8 cellular contexts compared by ENCODE assay signal in the genomic region with DNA sequence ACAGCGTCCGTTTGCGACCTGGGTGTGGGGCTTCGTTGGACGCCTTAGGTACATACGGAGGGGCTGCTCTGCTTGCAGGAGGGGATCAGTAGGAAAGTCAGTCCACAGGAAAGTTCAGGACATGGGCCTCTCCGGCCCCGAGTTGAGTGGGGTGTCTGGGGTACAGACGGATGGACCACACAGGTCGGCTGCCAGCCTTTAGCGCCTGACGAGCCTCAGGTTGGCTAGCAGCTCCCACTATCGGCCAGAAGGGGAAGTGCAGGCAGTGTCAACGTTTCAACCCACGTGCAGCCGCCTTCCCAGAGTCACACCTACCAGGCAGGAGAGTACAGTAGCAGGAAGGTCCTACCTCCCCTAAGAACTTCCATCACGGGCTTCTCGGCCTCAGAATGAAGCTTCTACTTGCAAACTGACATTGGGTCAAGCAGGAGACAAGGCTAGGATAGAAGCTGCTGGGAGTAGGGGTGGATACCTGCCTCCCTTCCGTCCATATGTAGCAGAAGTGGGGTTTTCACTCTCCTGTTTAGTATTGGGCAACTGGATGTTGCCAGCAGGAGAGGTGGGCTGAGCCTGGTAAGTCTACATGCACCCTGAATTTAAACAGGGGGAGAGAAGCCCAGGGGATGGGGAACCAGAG. TPM values are rescaled to one million over a fixed set of nuclear protein-coding genes. Genes with fewer than 3 reads are reported as not detected.
DNase-seq lines count a peak whose midpoint lies in the region; ATAC-seq and TF ChIP-seq lines count a peak whose summit lies in the region.

No MANE protein-coding gene starts in this region.

- peak overlapping the region; percentile 69; the same call in 1 of the 2 replicates for H3K4me2 ChIP-seq in IMR-90 (ENCODE audit: low read depth, low read length)

- H3K4me3 Mint-ChIP-seq in CD8-positive, alpha-beta T cell = peak overlapping the region; percentile 52
- peak overlapping the region; percentile 51 for H3K4me3 Mint-ChIP-seq in activated naive CD4-positive, alpha-beta T cell treated with anti-CD3 and anti-CD28 coated beads, Interleukin-2, amount 50 U/mL, for 24 hours

- no peak overlapping the region for H3K23ac ChIP-seq in IMR-90 (ENCODE audit: low read depth, low read length)

- peak; percentile 85 for TF ChIP-seq RAD21 in IMR-90 (IDR thresholded peaks at IDR 0.05; ENCODE audit: low read length)

- H4K5ac ChIP-seq in IMR-90 (ENCODE audit: low read depth, low read length) = no peak overlapping the region

- H3K27me3 Mint-ChIP-seq in CD8-positive, alpha-beta T cell (ENCODE audit: low read depth) = peaks cover 9% of the 10 kb centered on the region
- peaks cover 14% of the 10 kb centered on the region for H3K27me3 Mint-ChIP-seq in activated naive CD4-positive, alpha-beta T cell treated with anti-CD3 and anti-CD28 coated beads, Interleukin-2, amount 50 U/mL, for 24 hours

- no peak overlapping the region for H2BK20ac ChIP-seq in IMR-90 (ENCODE audit: low read depth, low read length)

- TF ChIP-seq CTCF in CD8-positive, alpha-beta T cell (IDR thresholded peaks at IDR 0.05) = peak; percentile 96
- TF ChIP-seq CTCF in IMR-90 (conservative IDR thresholded peaks at IDR 0.05; ENCODE audit: low read depth, low read length) (peak; percentile 93), retinal pigment epithelial cell (conservative IDR thresholded peaks at IDR 0.05; ENCODE audit: low read depth, low read length) (peak; percentile 100)

- POLR2A ChIA-PET in CD8-positive, alpha-beta T cell (lab: Charles Lee) = interaction anchor here (0.6 to 1.5 kb wide), 2 partner anchors 129 to 155 kb away, joined by 4 to 6 read pairs; a partner anchor contains a TSS
- POLR2A ChIA-PET in IMR-90 (lab: Charles Lee; ENCODE audit: unreplicated experiment) = no interaction called here

- in situ Hi-C loops in IMR-90 (cut with MboI; ENCODE audit: low sequenced_read_pairs) = no loop called here

- H3K9me3 ChIP-seq in CD8-positive, alpha-beta T cell (ENCODE audit: low read length) = no peaks in the 10 kb centered on the region
- no peaks in the 10 kb centered on the region for H3K9me3 ChIP-seq in IMR-90 (ENCODE audit: control insufficient read depth, insufficient read depth, low read length)

- CTCF ChIA-PET in CD8-positive, alpha-beta T cell (lab: Charles Lee) = interaction anchor here (0.6 to 4.6 kb wide), 27 partner anchors 9 to 671 kb away, joined by 3 to 82 read pairs (median 3); a partner anchor contains a TSS
- CTCF ChIA-PET in IMR-90 (lab: Yijun Ruan, JAX) = interaction anchor here (0.5 to 3.3 kb wide), 11 partner anchors 10 to 362 kb away, joined by 3 to 32 read pairs (median 4); no protein-coding TSS in a partner anchor

- H3K36me3 Mint-ChIP-seq in CD8-positive, alpha-beta T cell = no peaks in the 10 kb centered on the region
- no peaks in the 10 kb centered on the region for H3K36me3 Mint-ChIP-seq in activated naive CD4-positive, alpha-beta T cell treated with anti-CD3 and anti-CD28 coated beads, Interleukin-2, amount 50 U/mL, for 24 hours

- H2BK5ac ChIP-seq in IMR-90 (ENCODE audit: low read depth, low read length, poor library complexity, severe bottlenecking) = no peak overlapping the region

- no peak overlapping the region for H4K91ac ChIP-seq in IMR-90 (ENCODE audit: insufficient read depth, low read depth, low read length)

- H3K56ac ChIP-seq in IMR-90 (ENCODE audit: extremely low read depth, insufficient read depth, low read length) = no peak overlapping the region

- no peak overlapping the region for H3K4me3 ChIP-seq in CD8-positive, alpha-beta T cell (ENCODE audit: low read depth, low read length)
- no peak overlapping the region for H3K4me3 ChIP-seq in IMR-90 (ENCODE audit: insufficient read depth, low read depth, low read length)
- peak overlapping the region; percentile 14 for H3K4me3 ChIP-seq in retinal pigment epithelial cell (ENCODE audit: low read length)

- no peak overlapping the region for H3K27ac ChIP-seq in CD8-positive, alpha-beta T cell (ENCODE audit: low read depth, low read length)
- H3K27ac ChIP-seq in IMR-90 (ENCODE audit: insufficient read depth, low read length) = no peak overlapping the region

- dilution Hi-C loops in IMR-90 (cut with HindIII; ENCODE audit: low sequenced_read_pairs, unreplicated experiment) = no loop called here

- H2AK5ac ChIP-seq in IMR-90 (ENCODE audit: low read depth, low read length) = no peak overlapping the region

- no peak overlapping the region for H4K8ac ChIP-seq in IMR-90 (ENCODE audit: low read depth in 2 of 2, low read length in 2 of 2)

- no peak overlapping the region for H2BK15ac ChIP-seq in IMR-90 (ENCODE audit: low read depth, low read length)

- H2AFZ ChIP-seq in IMR-90 (replicated peaks; ENCODE audit: low read length, poor library complexity) = peak overlapping the region; percentile 81

- peaks cover 13% of the 10 kb centered on the region for H3K4me1 Mint-ChIP-seq in CD8-positive, alpha-beta T cell (ENCODE audit: low read depth)
- peaks cover 11% of the 10 kb centered on the region for H3K4me1 Mint-ChIP-seq in activated naive CD4-positive, alpha-beta T cell treated with anti-CD3 and anti-CD28 coated beads, Interleukin-2, amount 50 U/mL, for 24 hours

- WGBS in IMR-90 (ENCODE audit: extremely low coverage in 2 of 2, insufficient read length in 1 of 2), 2 experiments = 0% methylated on average over 6 of the region's 19 CpGs; no CpG with 5 or more reads in 1 of the 2 experiments

- H3K4ac ChIP-seq in IMR-90 (ENCODE audit: low read depth, low read length) = no peak overlapping the region

- no peak overlapping the region for H3K27ac Mint-ChIP-seq in CD8-positive, alpha-beta T cell
- no peak overlapping the region for H3K27ac Mint-ChIP-seq in activated naive CD4-positive, alpha-beta T cell treated with anti-CD3 and anti-CD28 coated beads, Interleukin-2, amount 50 U/mL, for 24 hours

- H3K9me3 Mint-ChIP-seq in CD8-positive, alpha-beta T cell = no peaks in the 10 kb centered on the region
- no peaks in the 10 kb centered on the region for H3K9me3 Mint-ChIP-seq in activated naive CD4-positive, alpha-beta T cell treated with anti-CD3 and anti-CD28 coated beads, Interleukin-2, amount 50 U/mL, for 24 hours

- no peak for TF ChIP-seq POLR2A in IMR-90 (IDR thresholded peaks at IDR 0.05; ENCODE audit: low read depth, low read length)

- no peaks in the 10 kb centered on the region; the same call in 1 of the 2 replicates for H3K9me1 ChIP-seq in IMR-90 (ENCODE audit: insufficient read depth, low read length)

- no peaks in the 10 kb centered on the region for H3K36me3 ChIP-seq in CD8-positive, alpha-beta T cell (ENCODE audit: insufficient read depth, low read length)
- no peaks in the 10 kb centered on the region for H3K36me3 ChIP-seq in IMR-90 (ENCODE audit: control insufficient read depth, insufficient read depth, low read length)

- DNase-seq in CD8-positive, alpha-beta T cell = peak; percentile 49 to 81 (median 62)
- DNase-seq in IMR-90 = peak; percentile 52
- DNase-seq in SK-N-DZ (ENCODE audit: low spot score) = peak; percentile 68
- peak; percentile 80 for DNase-seq in left ventricle myocardium superior
- DNase-seq in retinal pigment epithelial cell (ENCODE audit: low read depth) = no peak
- DNase-seq in NCI-H1436 (lab: John Stamatoyannopoulos, UW) = no peak

- intact Hi-C loops in CD8-positive, alpha-beta T cell (cut with DNase I, micrococcal nuclease) = loop anchor here (1.0 to 10.0 kb wide), 7 partner anchors 130 to 679 kb away; a partner anchor contains a TSS
- intact Hi-C loops in IMR-90 (cut with micrococcal nuclease) (loop anchor here (1.0 to 10.0 kb wide), 2 partner anchors 130 to 296 kb away; no protein-coding TSS in a partner anchor), left ventricle myocardium superior (cut with micrococcal nuclease) (loop anchor here (10.0 kb wide), 2 partner anchors 126 to 156 kb away; a partner anchor contains a TSS)

- no peak overlapping the region for H3K9ac ChIP-seq in IMR-90 (ENCODE audit: low read depth, low read length)

- peak overlapping the region; percentile 44 for H2AK9ac ChIP-seq in IMR-90 (replicated peaks; ENCODE audit: low read depth, low read length, poor library complexity)

- peak; percentile 74 for ATAC-seq in CD8-positive, alpha-beta T cell
- peak; percentile 71 for ATAC-seq in GM19467 (IDR thresholded peaks at IDR 0.05; ENCODE audit: unreplicated experiment)
- peak; percentile 59 for ATAC-seq in IMR-90 (ENCODE audit: low read depth)
- ATAC-seq in left ventricle myocardium superior = peak; percentile 46

- no peak overlapping the region for H3K14ac ChIP-seq in IMR-90 (replicated peaks; ENCODE audit: low read depth, low read length)

- BruUV-seq in IMR-90 (replicated peaks; lab: Mats Ljungman, UMichigan) = no TSS peak

- H3K27me3 ChIP-seq in CD8-positive, alpha-beta T cell (ENCODE audit: insufficient read depth, low read length) = peaks cover 7% of the 10 kb centered on the region
- H3K27me3 ChIP-seq in IMR-90 (ENCODE audit: control insufficient read depth, insufficient read depth, low read length) = peaks cover 11% of the 10 kb centered on the region

- peaks cover 0 to 11% of the 10 kb centered on the region in 2 experiments; a peak in 2 of 4 replicates for H3K79me1 ChIP-seq in IMR-90 (ENCODE audit: low read depth in 1 of 2, low read length in 2 of 2)

- H3K18ac ChIP-seq in IMR-90 (ENCODE audit: low read depth, low read length) = no peak overlapping the region

- peaks cover 21% of the 10 kb centered on the region for H3K4me1 ChIP-seq in CD8-positive, alpha-beta T cell (ENCODE audit: insufficient read depth, low read length)
- H3K4me1 ChIP-seq in IMR-90 (ENCODE audit: control insufficient read depth, insufficient read depth, low read length) = peaks cover 3% of the 10 kb centered on the region

- no peaks in the 10 kb centered on the region for H4K20me1 ChIP-seq in IMR-90 (ENCODE audit: insufficient read depth, low read length)

- H2BK120ac ChIP-seq in IMR-90 (ENCODE audit: low read depth, low read length) = no peak overlapping the region

TF ChIP-seq in IMR-90, 13 proteins besides CTCF, POLR2A, EP300 and RAD21 (continues in another document):
- TF ChIP-seq RCOR1 (IDR thresholded peaks at IDR 0.05; ENCODE audit: insufficient replicate concordance, low read length) = no peak

RNA-seq across cellular contexts. Expression of a gene that starts 1.8 kb away (rescaled TPM):
- under 1 TPM in 1 of 2 experiments, not detected in 1; 0.03 TPM for total RNA-seq in CD8-positive, alpha-beta T cell
- 1.7 and 2.0 TPM in 2 replicates for total RNA-seq in IMR-90 (2012; rRNA removed)
- polyA plus RNA-seq in IMR-90 (2012; rRNA removed) = 1.9 and 2.1 TPM in 2 replicates
- 1.1 and 1.2 TPM in 2 replicates for polyA plus RNA-seq in IMR-90 (2012; cell fraction: cytosol; rRNA removed)
- polyA plus RNA-seq in IMR-90 (2012; cell fraction: nucleus; rRNA removed; ENCODE audit: low replicate concordance) = 3.7 and 4.2 TPM in 2 replicates
- 3.9 and 4.9 TPM in 2 replicates for polyA plus RNA-seq in SK-N-DZ (2014; cell fraction: cytosol; rRNA removed)
- polyA plus RNA-seq in SK-N-DZ (2014; cell fraction: nucleus; rRNA removed) = 7.4 and 9.5 TPM in 2 replicates
- 133 TPM for total RNA-seq in left ventricle myocardium superior

Comparison
In these comparisons a context has a peak if more than half of its experiments do, and no peak if none do; other contexts are left out.
1. DNase-seq: peak in CD8-positive, alpha-beta T cell (7 of 7), IMR-90 (single experiment), SK-N-DZ (single experiment) and left ventricle myocardium superior (single experiment); none in retinal pigment epithelial cell (single experiment) and NCI-H1436 (single experiment).
2. RNA of a gene that starts 1.8 kb away (total RNA-seq): 133 TPM in left ventricle myocardium superior (single experiment); 1.7 to 2.0 TPM in IMR-90 and 0.03 TPM in CD8-positive, alpha-beta T cell; every median in the first group is over 10 times any median in the second.
3. Peak in every context shown above with its lines, with median percentiles within 50 percentile points of each other: ATAC-seq and CTCF ChIP-seq.